9 cellular contexts compared by ENCODE assay signal in the genomic region with DNA sequence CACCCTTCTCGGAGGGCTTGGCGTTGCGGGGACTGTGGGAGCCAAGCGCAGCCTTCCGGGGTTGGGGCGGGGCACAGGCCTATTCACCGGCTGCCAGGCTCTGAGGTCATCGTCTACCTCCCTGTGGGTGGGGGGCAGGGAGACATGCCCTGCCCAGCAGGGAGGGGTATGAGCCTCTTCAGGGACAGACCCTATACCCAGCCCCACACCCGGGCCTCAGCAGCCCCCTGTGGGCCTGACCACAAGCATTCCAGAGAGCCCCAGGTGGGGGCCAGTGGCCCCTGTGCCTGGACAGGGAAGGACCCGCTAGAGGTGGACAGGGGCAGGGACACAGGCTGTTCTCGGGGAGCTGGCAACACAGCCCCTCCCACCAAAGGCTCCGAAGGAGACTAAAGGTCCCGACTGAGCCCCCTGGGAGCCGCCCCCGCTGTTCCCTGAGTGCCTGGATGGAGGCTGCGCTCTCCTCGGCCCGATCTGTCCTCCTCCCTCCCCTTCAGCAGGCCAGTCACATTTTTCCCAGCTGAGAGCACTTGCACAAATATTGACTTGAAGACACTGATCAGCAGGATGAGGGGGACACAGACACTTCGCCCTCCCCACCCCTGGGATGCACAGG. TPM values are rescaled to one million over a fixed set of nuclear protein-coding genes. Genes with fewer than 3 reads are reported as not detected.
DNase-seq lines count a peak whose midpoint lies in the region; ATAC-seq, FAIRE-seq and TF ChIP-seq lines count a peak whose summit lies in the region.
"Had no signal": no experiment of that assay in that cellular context is flagged by ENCODE, and none has a peak within 500 bp of the region (broad histone marks: within the 10 kb centered on the region; RNA-seq: fewer than 3 reads in every experiment).

No MANE protein-coding gene starts in this region.

- POLR2A ChIA-PET in MCF 10A (lab: Yijun Ruan, JAX) = interaction anchor here (0.6 to 5.4 kb wide), 9 partner anchors 12 to 87 kb away, joined by 3 to 106 read pairs (median 4); partner anchors contain the start of genes LAMA5 and RPS21
- POLR2A ChIA-PET in CD4-positive, alpha-beta T cell (lab: Charles Lee) = no interaction called here

- FAIRE-seq in GM19239 (lab: Jason Lieb, UNC) = no peak

- no peak for ATAC-seq in CD4-positive, alpha-beta T cell (ENCODE audit: poor library complexity)
- ATAC-seq in GM21447 (IDR thresholded peaks at IDR 0.05; ENCODE audit: unreplicated experiment) = no peak

- no peak overlapping the region for H3K4me3 Mint-ChIP-seq in MCF 10A (ENCODE audit: unreplicated experiment)
- no peak overlapping the region for H3K4me3 Mint-ChIP-seq in CD4-positive, alpha-beta T cell

- TF ChIP-seq CTCF in MCF 10A (IDR thresholded peaks at IDR 0.05; ENCODE audit: unreplicated experiment) (no peak), stomach (IDR thresholded peaks at IDR 0.05) (no peak)
- TF ChIP-seq CTCF in CD4-positive, alpha-beta T cell (IDR thresholded peaks at IDR 0.05) = no peak

- CTCF ChIA-PET in MCF 10A (lab: Yijun Ruan, JAX) = interaction anchor here (1.2 to 3.7 kb wide), 4 partner anchors 12 to 27 kb away, joined by 5 to 52 read pairs (median 8); partner anchors contain the start of gene LAMA5
- CTCF ChIA-PET in CD4-positive, alpha-beta T cell (lab: Charles Lee) = no interaction called here

- H3K27ac ChIP-seq in HUES6 (ENCODE audit: low read depth, low read length) (peak overlapping the region; percentile 92), layer of hippocampus (ENCODE audit: low read depth, low read length) (peak overlapping the region; percentile 89), stomach (peak overlapping the region; percentile 41 to 91 (median 86))
- no peak overlapping the region for H3K27ac ChIP-seq in CD4-positive, alpha-beta T cell (ENCODE audit: low read depth, low read length)
- H3K27ac ChIP-seq: HL-60 had no signal

- intact Hi-C loops in MCF 10A (cut with micrococcal nuclease) (no loop called here), stomach (cut with DNase I; ENCODE audit: low total_unique reads) (no loop called here)
- intact Hi-C loops in CD4-positive, alpha-beta T cell (cut with DNase I, micrococcal nuclease) = no loop called here

- H3K27me3 Mint-ChIP-seq in MCF 10A (ENCODE audit: insufficient read depth, unreplicated experiment) = no peaks in the 10 kb centered on the region
- no peaks in the 10 kb centered on the region for H3K27me3 Mint-ChIP-seq in CD4-positive, alpha-beta T cell

- H3K4me1 Mint-ChIP-seq in MCF 10A (ENCODE audit: insufficient read depth, unreplicated experiment) = peaks cover 31% of the 10 kb centered on the region
- H3K4me1 Mint-ChIP-seq in CD4-positive, alpha-beta T cell (ENCODE audit: low read depth) = no peaks in the 10 kb centered on the region

- H3K4me3 ChIP-seq in HUES6 (ENCODE audit: low read depth, low read length) (no peak overlapping the region), stomach (peak overlapping the region in 2 of 4 donors; percentile 15 to 28)

- H3K27me3 ChIP-seq in HUES6 (ENCODE audit: control insufficient read depth, insufficient read depth, low read length) (no peaks in the 10 kb centered on the region), layer of hippocampus (ENCODE audit: control insufficient read depth, insufficient read depth, low read length) (no peaks in the 10 kb centered on the region), stomach (peaks cover 0 to 3% (median 0%) of the 10 kb centered on the region in 3 donors)
- peaks cover 5% of the 10 kb centered on the region for H3K27me3 ChIP-seq in CD4-positive, alpha-beta T cell (ENCODE audit: control insufficient read depth, insufficient read depth, low read length)

- BruUV-seq in MCF 10A (replicated peaks; lab: Mats Ljungman, UMichigan) = no TSS peak

- H3K36me3 ChIP-seq in HUES6 (ENCODE audit: control insufficient read depth, insufficient read depth, low read length) (peaks cover 41% of the 10 kb centered on the region), stomach (peaks cover 16 to 23% (median 21%) of the 10 kb centered on the region in 4 donors)

- H3K36me3 Mint-ChIP-seq in MCF 10A (ENCODE audit: insufficient read depth, unreplicated experiment) = peaks cover 41% of the 10 kb centered on the region
- H3K36me3 Mint-ChIP-seq in CD4-positive, alpha-beta T cell (ENCODE audit: low read depth) = no peaks in the 10 kb centered on the region

- H3K9ac ChIP-seq in HUES6 (ENCODE audit: low read length) = peak overlapping the region; percentile 47

- no peaks in the 10 kb centered on the region for H3K9me3 Mint-ChIP-seq in MCF 10A (ENCODE audit: unreplicated experiment)
- H3K9me3 Mint-ChIP-seq in CD4-positive, alpha-beta T cell = no peaks in the 10 kb centered on the region

- WGBS in stomach, 5 donors = 29 to 50% (median 46%) methylated on average over 12 to 19 of the region's 19 CpGs

- H3K4me1 ChIP-seq in HUES6 (ENCODE audit: control insufficient read depth, insufficient read depth, low read length) (peaks cover 57% of the 10 kb centered on the region), stomach (peaks cover 61 to 87% (median 72%) of the 10 kb centered on the region in 4 donors)

- TF ChIP-seq POLR2A in stomach (IDR thresholded peaks at IDR 0.05) = no peak

- no peaks in the 10 kb centered on the region for H3K9me3 ChIP-seq in HUES6 (ENCODE audit: control insufficient read depth, insufficient read depth, low read depth, low read length)
- no peaks in the 10 kb centered on the region for H3K9me3 ChIP-seq in stomach
- no peaks in the 10 kb centered on the region for H3K9me3 ChIP-seq in CD4-positive, alpha-beta T cell (ENCODE audit: control insufficient read depth, low read length)

- no peak for TF ChIP-seq EP300 in stomach (IDR thresholded peaks at IDR 0.05)

- H3K27ac Mint-ChIP-seq in MCF 10A (ENCODE audit: low read depth, unreplicated experiment) = no peak overlapping the region
- no peak overlapping the region for H3K27ac Mint-ChIP-seq in CD4-positive, alpha-beta T cell

- peak; percentile 52 for DNase-seq in MCF 10A (ENCODE audit: unreplicated experiment)
- no peak for DNase-seq in stomach
- DNase-seq in CD4-positive, alpha-beta T cell = no peak
- no peak for DNase-seq in effector CD8-positive, alpha-beta T cell (lab: John Stamatoyannopoulos, UW)
- no peak for DNase-seq in GM19239 (ENCODE audit: insufficient read length, low spot score)

RNA-seq across cellular contexts. Expression of gene LAMA5, which starts 11.5 kb away (rescaled TPM):
- total RNA-seq in MCF 10A (2022) = 266 and 292 TPM in 2 replicates
- total RNA-seq in stomach = 100 to 1,000 TPM in 2 of 5 donors, 10 to 100 TPM in 3; 42.2 to 278 (median 86.9) TPM
- 100 to 1,000 TPM in 1 of 3 donors, 10 to 100 TPM in 2; 41.4 to 278 (median 72.3) TPM for polyA plus RNA-seq in stomach
- under 1 TPM; 0.16 to 0.78 TPM for total RNA-seq in CD4-positive, alpha-beta T cell

RNA-seq across cellular contexts. Expression of gene RPS21, which starts 31.3 kb away (rescaled TPM):
- 1,978 and 2,055 TPM in 2 replicates for total RNA-seq in MCF 10A (2022)
- 1,000 to 10,000 TPM in 3 of 5 donors, 100 to 1,000 TPM in 2; 239 to 2,998 (median 1,528) TPM for total RNA-seq in stomach
- 1,000 to 10,000 TPM; 4,606 to 7,615 (median 4,647) TPM for polyA plus RNA-seq in stomach
- 1,000 to 10,000 TPM; 3,015 to 3,210 TPM for total RNA-seq in CD4-positive, alpha-beta T cell

RNA-seq across cellular contexts. Expression of gene CABLES2, which starts 51.5 kb away (rescaled TPM):
- 1.5 and 2.8 TPM in 2 replicates for total RNA-seq in MCF 10A (2022)
- total RNA-seq in stomach = 1 to 10 TPM in 4 of 5 donors, under 1 TPM in 1; 0.55 to 7.8 (median 1.4) TPM
- polyA plus RNA-seq in stomach = 1 to 10 TPM; 2.0 to 3.2 (median 2.5) TPM
- 1 to 10 TPM; 4.4 TPM for total RNA-seq in CD4-positive, alpha-beta T cell

RNA-seq across cellular contexts. Expression of gene ADRM1, which starts 52.8 kb away (rescaled TPM):
- total RNA-seq in MCF 10A (2022) (98.0 and 127 TPM in 2 replicates), stomach (100 to 1,000 TPM in 2 of 5 donors, 10 to 100 TPM in 3; 42.0 to 130 (median 68.4) TPM)
- 10 to 100 TPM; 82.3 to 91.3 (median 85.0) TPM for polyA plus RNA-seq in stomach
- 10 to 100 TPM; 40.8 to 44.3 TPM for total RNA-seq in CD4-positive, alpha-beta T cell

Comparison
In these comparisons a context has a peak if more than half of its experiments do, and no peak if none do; other contexts are left out.
1. RNA of gene LAMA5, which starts 11.5 kb away (total RNA-seq): 266 to 292 TPM in MCF 10A and 42.2 to 278 TPM in stomach; 0.16 to 0.78 TPM in CD4-positive, alpha-beta T cell; every median in the first group is over 10 times any median in the second.